Comparison of ENCODE assay signal across 2 cellular contexts in genomic region chr7:100425347-100425746, GRCh38.
TF ChIP-seq lines count a peak whose summit lies in the region.

No MANE protein-coding gene starts in this region.

TF ChIP-seq in A549, 52 proteins besides CTCF, POLR2A, EP300 and RAD21:
- TF ChIP-seq MAFK (IDR thresholded peaks at IDR 0.05; ENCODE audit: partially characterized antibody) (peak; percentile 56), RFX5 (IDR thresholded peaks at IDR 0.05) (no peak)

TF ChIP-seq in K562, 482 proteins besides CTCF, POLR2A, EP300 and RAD21:
- TF ChIP-seq KLF1 (tag; IDR thresholded peaks at IDR 0.05) (no peak), C11orf30 (IDR thresholded peaks at IDR 0.05; ENCODE audit: low read depth) (peak; percentile 75), THRAP3 (IDR thresholded peaks at IDR 0.05; ENCODE audit: borderline replicate concordance) (no peak), MAFF (IDR thresholded peaks at IDR 0.05; ENCODE audit: low read length) (peak; percentile 16; the same call in 1 of the 2 replicates), TRIM24 (IDR thresholded peaks at IDR 0.05) (no peak), MAFG (tag; conservative IDR thresholded peaks at IDR 0.05) (peak; percentile 36), ZNF707 (CRISPR knock-in tag; conservative IDR thresholded peaks at IDR 0.05) (no peak), KLF6 (CRISPR knock-in tag; IDR thresholded peaks at IDR 0.05; ENCODE audit: borderline replicate concordance) (no peak), CHD1 (IDR thresholded peaks at IDR 0.05; ENCODE audit: low read length) (no peak), ZFP1 (CRISPR knock-in tag; IDR thresholded peaks at IDR 0.05) (no peak), CAMTA2 (CRISPR knock-in tag; conservative IDR thresholded peaks at IDR 0.05) (no peak), ATF7 (IDR thresholded peaks at IDR 0.05) (no peak), BACH1 (tag; IDR thresholded peaks at IDR 0.05) (no peak), TSHZ1 (CRISPR knock-in tag; IDR thresholded peaks at IDR 0.05) (no peak), RBBP5 (IDR thresholded peaks at IDR 0.05; ENCODE audit: borderline replicate concordance, insufficient read depth, low read length, poor library complexity, severe bottlenecking) (no peak), FOXP1 (CRISPR knock-in tag; IDR thresholded peaks at IDR 0.05) (no peak), FOXA1 (IDR thresholded peaks at IDR 0.05; ENCODE audit: borderline replicate concordance) (no peak), NBN (IDR thresholded peaks at IDR 0.05; ENCODE audit: low read depth) (no peak), FOSL1 (tag; conservative IDR thresholded peaks at IDR 0.05) (no peak), ZNF3 (CRISPR knock-in tag; IDR thresholded peaks at IDR 0.05) (no peak), MYNN (IDR thresholded peaks at IDR 0.05) (no peak), MYNN (CRISPR knock-in tag; IDR thresholded peaks at IDR 0.05) (no peak), ETV1 (tag; conservative IDR thresholded peaks at IDR 0.05; ENCODE audit: low read depth) (no peak), MTF1 (CRISPR knock-in tag; IDR thresholded peaks at IDR 0.05; ENCODE audit: borderline replicate concordance) (no peak), ZNF316 (IDR thresholded peaks at IDR 0.05) (peak; percentile 84), ZNF511 (CRISPR knock-in tag; IDR thresholded peaks at IDR 0.05) (no peak), SAFB (IDR thresholded peaks at IDR 0.05; ENCODE audit: borderline replicate concordance, low read depth, low read length) (no peak), TOE1 (IDR thresholded peaks at IDR 0.05; ENCODE audit: borderline replicate concordance) (no peak), TOE1 (CRISPR knock-in tag; IDR thresholded peaks at IDR 0.05; ENCODE audit: borderline replicate concordance, low read depth) (no peak), MAZ (CRISPR knock-in tag; conservative IDR thresholded peaks at IDR 0.05 in 1 of 2, IDR thresholded peaks at IDR 0.05 in 1 of 2) (no peak), KDM5B (IDR thresholded peaks at IDR 0.05; ENCODE audit: insufficient replicate concordance, low read depth, low read length) (no peak)
- TF ChIP-seq, protein P1, sequence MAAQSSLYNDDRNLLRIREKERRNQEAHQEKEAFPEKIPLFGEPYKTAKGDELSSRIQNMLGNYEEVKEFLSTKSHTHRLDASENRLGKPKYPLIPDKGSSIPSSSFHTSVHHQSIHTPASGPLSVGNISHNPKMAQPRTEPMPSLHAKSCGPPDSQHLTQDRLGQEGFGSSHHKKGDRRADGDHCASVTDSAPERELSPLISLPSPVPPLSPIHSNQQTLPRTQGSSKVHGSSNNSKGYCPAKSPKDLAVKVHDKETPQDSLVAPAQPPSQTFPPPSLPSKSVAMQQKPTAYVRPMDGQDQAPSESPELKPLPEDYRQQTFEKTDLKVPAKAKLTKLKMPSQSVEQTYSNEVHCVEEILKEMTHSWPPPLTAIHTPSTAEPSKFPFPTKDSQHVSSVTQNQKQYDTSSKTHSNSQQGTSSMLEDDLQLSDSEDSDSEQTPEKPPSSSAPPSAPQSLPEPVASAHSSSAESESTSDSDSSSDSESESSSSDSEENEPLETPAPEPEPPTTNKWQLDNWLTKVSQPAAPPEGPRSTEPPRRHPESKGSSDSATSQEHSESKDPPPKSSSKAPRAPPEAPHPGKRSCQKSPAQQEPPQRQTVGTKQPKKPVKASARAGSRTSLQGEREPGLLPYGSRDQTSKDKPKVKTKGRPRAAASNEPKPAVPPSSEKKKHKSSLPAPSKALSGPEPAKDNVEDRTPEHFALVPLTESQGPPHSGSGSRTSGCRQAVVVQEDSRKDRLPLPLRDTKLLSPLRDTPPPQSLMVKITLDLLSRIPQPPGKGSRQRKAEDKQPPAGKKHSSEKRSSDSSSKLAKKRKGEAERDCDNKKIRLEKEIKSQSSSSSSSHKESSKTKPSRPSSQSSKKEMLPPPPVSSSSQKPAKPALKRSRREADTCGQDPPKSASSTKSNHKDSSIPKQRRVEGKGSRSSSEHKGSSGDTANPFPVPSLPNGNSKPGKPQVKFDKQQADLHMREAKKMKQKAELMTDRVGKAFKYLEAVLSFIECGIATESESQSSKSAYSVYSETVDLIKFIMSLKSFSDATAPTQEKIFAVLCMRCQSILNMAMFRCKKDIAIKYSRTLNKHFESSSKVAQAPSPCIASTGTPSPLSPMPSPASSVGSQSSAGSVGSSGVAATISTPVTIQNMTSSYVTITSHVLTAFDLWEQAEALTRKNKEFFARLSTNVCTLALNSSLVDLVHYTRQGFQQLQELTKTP (IDR thresholded peaks at IDR 0.05; ENCODE audit: low read depth in 1 of 2, partially characterized antibody in 2 of 2): no peak
- TF ChIP-seq, protein P2, sequence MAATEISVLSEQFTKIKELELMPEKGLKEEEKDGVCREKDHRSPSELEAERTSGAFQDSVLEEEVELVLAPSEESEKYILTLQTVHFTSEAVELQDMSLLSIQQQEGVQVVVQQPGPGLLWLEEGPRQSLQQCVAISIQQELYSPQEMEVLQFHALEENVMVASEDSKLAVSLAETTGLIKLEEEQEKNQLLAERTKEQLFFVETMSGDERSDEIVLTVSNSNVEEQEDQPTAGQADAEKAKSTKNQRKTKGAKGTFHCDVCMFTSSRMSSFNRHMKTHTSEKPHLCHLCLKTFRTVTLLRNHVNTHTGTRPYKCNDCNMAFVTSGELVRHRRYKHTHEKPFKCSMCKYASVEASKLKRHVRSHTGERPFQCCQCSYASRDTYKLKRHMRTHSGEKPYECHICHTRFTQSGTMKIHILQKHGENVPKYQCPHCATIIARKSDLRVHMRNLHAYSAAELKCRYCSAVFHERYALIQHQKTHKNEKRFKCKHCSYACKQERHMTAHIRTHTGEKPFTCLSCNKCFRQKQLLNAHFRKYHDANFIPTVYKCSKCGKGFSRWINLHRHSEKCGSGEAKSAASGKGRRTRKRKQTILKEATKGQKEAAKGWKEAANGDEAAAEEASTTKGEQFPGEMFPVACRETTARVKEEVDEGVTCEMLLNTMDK (IDR thresholded peaks at IDR 0.05; ENCODE audit: borderline replicate concordance, insufficient read depth, low read depth, low read length, poor library complexity, severe bottlenecking): no peak
